7 cellular contexts compared by ENCODE assay signal in genomic region chr18:70289351-70290330, GRCh38. TPM values are rescaled to one million over a fixed set of nuclear protein-coding genes. Genes with fewer than 3 reads are reported as not detected.
A peak's percentile ranks its signal among the peaks of the same experiment; 100 is the strongest.
DNase-seq lines count a peak whose midpoint lies in the region; ATAC-seq and TF ChIP-seq lines count a peak whose summit lies in the region.

No MANE protein-coding gene starts in this region.

- H3K4me3 ChIP-seq in mononuclear cell (ENCODE audit: low read length) = peak overlapping the region; percentile 48
- H3K4me3 ChIP-seq in vagina = peak overlapping the region; percentile 63 to 97

- H3K27me3 ChIP-seq in mononuclear cell (ENCODE audit: insufficient read depth, low read length) (peaks cover 14% of the 10 kb centered on the region), vagina (no peaks in the 10 kb centered on the region)

- DNase-seq in ELF-1 (ENCODE audit: low read depth, low spot score) (peak; percentile 26), SW480 (ENCODE audit: low spot score) (peak; percentile 13), epithelial cell of prostate (ENCODE audit: low read depth, low spot score) (no peak), vagina (ENCODE audit: extremely low spot score in 2 of 2) (no peak)

- no peaks in the 10 kb centered on the region for H3K36me3 ChIP-seq in vagina

- H3K9me3 ChIP-seq in mononuclear cell (ENCODE audit: low read depth, low read length) (no peaks in the 10 kb centered on the region), vagina (no peaks in the 10 kb centered on the region)

- H3K27ac ChIP-seq in epithelial cell of prostate (peak overlapping the region; percentile 82), vagina (peak overlapping the region; percentile 88)

- no peak for TF ChIP-seq POLR2A in vagina (IDR thresholded peaks at IDR 0.05)

- ATAC-seq in GM19372 (IDR thresholded peaks at IDR 0.05; ENCODE audit: low read depth, unreplicated experiment) (peak; percentile 48), HG03354 (IDR thresholded peaks at IDR 0.05; ENCODE audit: poor library complexity, severe bottlenecking, unreplicated experiment) (peak; percentile 58)

- no peak for TF ChIP-seq CTCF in vagina (IDR thresholded peaks at IDR 0.05)

- intact Hi-C loops in vagina (cut with DNase I) = no loop called here

- H3K4me1 ChIP-seq in mononuclear cell (ENCODE audit: insufficient read depth, low read length) = peaks cover 48% of the 10 kb centered on the region
- H3K4me1 ChIP-seq in vagina = peaks cover 46% of the 10 kb centered on the region

RNA-seq across cellular contexts. Expression of gene SOCS6, which starts 0.8 kb away (rescaled TPM):
- total RNA-seq in mononuclear cell (12.0 TPM), vagina (16.0 TPM)

Comparison
In these comparisons a context has a peak if more than half of its experiments do, and no peak if none do; other contexts are left out.
1. DNase-seq: peak in ELF-1 (single experiment) and SW480 (single experiment); none in epithelial cell of prostate (single experiment) and vagina (0 of 2).